2 cellular contexts compared by ENCODE assay signal in genomic region chr19:18964121-18964520, GRCh38.
TF ChIP-seq lines count a peak whose summit lies in the region.

No MANE protein-coding gene starts in this region.

TF ChIP-seq in HepG2, 621 proteins besides CTCF, POLR2A, EP300 and RAD21 (continues in another document):
- TF ChIP-seq KIAA2018 (CRISPR knock-in tag; IDR thresholded peaks at IDR 0.05; ENCODE audit: borderline replicate concordance) (no peak), ZNF335 (CRISPR knock-in tag; IDR thresholded peaks at IDR 0.05) (no peak), ZNF280D (CRISPR knock-in tag; IDR thresholded peaks at IDR 0.05) (no peak), BHLHE40 (IDR thresholded peaks at IDR 0.05; ENCODE audit: low read length) (no peak), MLX (CRISPR knock-in tag; IDR thresholded peaks at IDR 0.05) (no peak), DPF2 (CRISPR knock-in tag; IDR thresholded peaks at IDR 0.05; ENCODE audit: borderline replicate concordance, low read depth) (no peak), JUN (CRISPR knock-in tag; IDR thresholded peaks at IDR 0.05) (no peak), ZNF747 (CRISPR knock-in tag; IDR thresholded peaks at IDR 0.05; ENCODE audit: borderline replicate concordance) (no peak), CEBPG (CRISPR knock-in tag; IDR thresholded peaks at IDR 0.05) (no peak), FOXP1 (IDR thresholded peaks at IDR 0.05) (peak; percentile 77), FOXP1 (CRISPR knock-in tag; IDR thresholded peaks at IDR 0.05) (no peak), FOXM1 (CRISPR knock-in tag; IDR thresholded peaks at IDR 0.05) (no peak), ZNF18 (CRISPR knock-in tag; IDR thresholded peaks at IDR 0.05; ENCODE audit: insufficient replicate concordance) (no peak)

TF ChIP-seq in HEK293, 187 proteins besides CTCF, POLR2A, EP300 and RAD21:
- peak; percentile 76; the same call in 1 of the 2 replicates for TF ChIP-seq REPIN1 (tag by site-specific recombination; IDR thresholded peaks at IDR 0.05; ENCODE audit: low read depth)
- no peak for TF ChIP-seq ZBTB48 (tag by site-specific recombination; IDR thresholded peaks at IDR 0.05)
- no peak for TF ChIP-seq PRDM6 (tag by site-specific recombination; IDR thresholded peaks at IDR 0.05)
